In the genomic region with DNA sequence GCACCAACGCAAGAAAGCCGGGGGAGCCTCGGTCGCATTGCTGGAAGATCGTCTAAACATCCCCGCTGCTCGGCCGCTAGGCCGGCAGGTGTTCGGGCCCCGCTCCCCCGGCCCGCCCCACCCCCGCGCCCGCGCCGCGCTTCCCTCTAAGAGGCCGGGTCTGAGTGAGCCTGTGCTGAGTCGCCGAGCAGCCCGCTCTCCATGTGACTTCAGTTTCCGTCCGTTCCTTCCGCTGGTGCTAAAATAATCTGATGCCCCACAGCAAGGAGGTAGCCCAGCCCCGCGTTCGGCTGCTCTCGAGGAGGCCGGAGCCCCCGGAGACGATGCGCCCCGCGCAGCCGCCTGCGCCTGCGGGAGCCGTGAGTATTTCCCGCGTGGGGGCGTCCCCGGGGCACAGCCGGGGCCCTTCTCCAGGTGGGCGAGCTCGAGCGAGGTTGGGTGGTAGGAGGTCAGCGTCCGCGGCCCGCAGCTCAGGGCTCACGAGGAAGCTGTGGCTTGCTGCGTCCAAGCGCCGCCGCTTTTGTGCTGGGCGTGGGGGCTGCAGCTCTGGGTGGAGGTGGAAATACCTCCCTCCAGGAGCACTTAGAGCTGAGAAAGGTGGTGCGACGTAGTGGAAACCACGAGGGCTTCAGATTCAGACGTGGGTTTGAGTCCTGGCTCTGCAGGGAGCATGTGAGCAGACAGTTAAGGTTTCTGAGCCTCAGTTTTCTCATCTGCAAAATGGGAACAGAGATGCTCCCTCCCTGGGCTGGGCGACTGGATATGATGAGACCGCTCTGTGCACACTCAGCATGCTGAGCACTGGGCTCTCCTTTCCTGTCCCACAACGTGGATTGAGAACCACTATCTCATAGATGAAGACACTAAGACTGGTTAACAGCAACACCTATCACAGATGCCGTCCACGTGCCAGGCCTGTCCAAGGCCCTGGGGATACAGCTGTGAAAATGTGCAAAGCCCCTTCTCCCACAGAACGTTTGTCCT, we compare ENCODE assay signal across 1 cellular context.
TF ChIP-seq lines count a peak whose summit lies in the region.

A gene (plus strand): TSS at position 178 of the 984 bp plus-strand sequence. CDS start 14,846 bp downstream, outside the sequence.

TF ChIP-seq in K562, 482 proteins besides CTCF, POLR2A, EP300 and RAD21 (continued from another document):
- TF ChIP-seq, protein P1, sequence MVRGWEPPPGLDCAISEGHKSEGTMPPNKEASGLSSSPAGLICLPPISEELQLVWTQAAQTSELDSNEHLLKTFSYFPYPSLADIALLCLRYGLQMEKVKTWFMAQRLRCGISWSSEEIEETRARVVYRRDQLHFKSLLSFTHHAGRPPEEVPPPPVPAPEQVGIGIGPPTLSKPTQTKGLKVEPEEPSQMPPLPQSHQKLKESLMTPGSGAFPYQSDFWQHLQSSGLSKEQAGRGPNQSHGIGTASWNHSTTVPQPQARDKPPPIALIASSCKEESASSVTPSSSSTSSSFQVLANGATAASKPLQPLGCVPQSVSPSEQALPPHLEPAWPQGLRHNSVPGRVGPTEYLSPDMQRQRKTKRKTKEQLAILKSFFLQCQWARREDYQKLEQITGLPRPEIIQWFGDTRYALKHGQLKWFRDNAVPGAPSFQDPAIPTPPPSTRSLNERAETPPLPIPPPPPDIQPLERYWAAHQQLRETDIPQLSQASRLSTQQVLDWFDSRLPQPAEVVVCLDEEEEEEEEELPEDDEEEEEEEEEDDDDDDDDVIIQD (CRISPR knock-in tag; IDR thresholded peaks at IDR 0.05), result no peak
